11 cellular contexts compared by ENCODE assay signal in genomic region chr19:2039082-2039958, GRCh38. TPM values are rescaled to one million over a fixed set of nuclear protein-coding genes. Genes with fewer than 3 reads are reported as not detected.
A peak's percentile ranks its signal among the peaks of the same experiment; 100 is the strongest.
DNase-seq lines count a peak whose midpoint lies in the region; TF ChIP-seq lines count a peak whose summit lies in the region.
"Had no signal": no experiment of that assay in that cellular context is flagged by ENCODE, and none has a peak within 500 bp of the region (broad histone marks: within the 10 kb centered on the region; RNA-seq: fewer than 3 reads in every experiment).

No MANE protein-coding gene starts in this region.

- H3K9me2 ChIP-seq in Karpas-422 (replicated peaks; ENCODE audit: insufficient read depth, low read length) (no peaks in the 10 kb centered on the region), SK-N-SH (no peaks in the 10 kb centered on the region)

- no peak for DNase-seq in CD4-positive, alpha-beta memory T cell
- peak; percentile 62 for DNase-seq in Karpas-422
- no peak for DNase-seq in esophagus muscularis mucosa (ENCODE audit: extremely low spot score)
- peak; percentile 4 for DNase-seq in prostate gland (ENCODE audit: low spot score)
- no peak for DNase-seq in SKM-1 (lab: John Stamatoyannopoulos, UW; ENCODE audit: unreplicated experiment)
- no peak for DNase-seq in NAMALWA (ENCODE audit: low spot score)
- DNase-seq in SK-N-SH: no peak
- no peak for DNase-seq in Kasumi-1 (lab: John Stamatoyannopoulos, UW)
- DNase-seq: KBM-7; NCI-H2107; stimulated activated CD4-positive, alpha-beta T cell treated with anti-CD3 and anti-CD28 coated beads, Interleukin-12 subunit alpha, Interleukin-12 subunit beta, amount 100 ng/mL, for 4 hours had no signal

- peak overlapping the region; percentile 20 for H3K27ac ChIP-seq in CD4-positive, alpha-beta memory T cell (ENCODE audit: low read depth, low read length)
- H3K27ac ChIP-seq in Karpas-422 (ENCODE audit: low read length) (0 out of 2 replicates have a peak overlapping the region, but pooled peaks have one; percentile 93), esophagus muscularis mucosa (replicated peaks in 1 of 4) (peak overlapping the region; percentile 99 to 100 (median 100)), prostate gland (peak overlapping the region; percentile 58 to 100), SK-N-SH (ENCODE audit: low read depth in 2 of 2, low read length in 1 of 2) (no peak overlapping the region; a peak in 1 of 4 replicates)

- no peak for TF ChIP-seq RAD21 in SK-N-SH (IDR thresholded peaks at IDR 0.05; ENCODE audit: low read length)

- no peaks in the 10 kb centered on the region for H3K27me3 ChIP-seq in CD4-positive, alpha-beta memory T cell (ENCODE audit: insufficient read depth, low read length)
- H3K27me3 ChIP-seq in Karpas-422 (ENCODE audit: low read length) (no peaks in the 10 kb centered on the region), esophagus muscularis mucosa (no peaks in the 10 kb centered on the region), prostate gland (replicated peaks; ENCODE audit: insufficient read depth) (no peaks in the 10 kb centered on the region), SK-N-SH (ENCODE audit: insufficient read depth) (no peaks in the 10 kb centered on the region)

- WGBS in esophagus muscularis mucosa: 87% methylated on average over 24 of the region's 30 CpGs
- 77% methylated on average over 26 of the region's 30 CpGs for whole genome bisulfite sequencing in prostate gland
- WGBS in SK-N-SH (ENCODE audit: low lambda C conversion rate): 87% methylated on average over 16 of the region's 30 CpGs

- no peak for TF ChIP-seq EP300 in esophagus muscularis mucosa (IDR thresholded peaks at IDR 0.05)
- TF ChIP-seq EP300 in SK-N-SH (IDR thresholded peaks at IDR 0.05; ENCODE audit: borderline replicate concordance in 1 of 2, low read depth in 1 of 2, low read length in 1 of 2): no peak

- H3K9ac ChIP-seq in Karpas-422 (ENCODE audit: low read length) (no peak overlapping the region), SK-N-SH (no peak overlapping the region)

- H3K9me3 ChIP-seq in CD4-positive, alpha-beta memory T cell (ENCODE audit: control insufficient read depth in 1 of 2, low read length in 2 of 2): no peaks in the 10 kb centered on the region
- H3K9me3 ChIP-seq in Karpas-422 (ENCODE audit: low read length) (no peaks in the 10 kb centered on the region), esophagus muscularis mucosa (peaks cover 0 to 12% (median 8%) of the 10 kb centered on the region in 4 donors), prostate gland (no peaks in the 10 kb centered on the region), SK-N-SH (no peaks in the 10 kb centered on the region)

- TF ChIP-seq POLR2A in esophagus muscularis mucosa (IDR thresholded peaks at IDR 0.05; ENCODE audit: low read depth): no peak
- no peak for TF ChIP-seq POLR2A in prostate gland (IDR thresholded peaks at IDR 0.05)

- TF ChIP-seq CTCF in esophagus muscularis mucosa (IDR thresholded peaks at IDR 0.05) (no peak), prostate gland (IDR thresholded peaks at IDR 0.05) (no peak), SK-N-SH (IDR thresholded peaks at IDR 0.05) (no peak)

- H3F3A ChIP-seq in SK-N-SH (replicated peaks; ENCODE audit: insufficient read depth): peaks cover 8% of the 10 kb centered on the region

- no peaks in the 10 kb centered on the region for H3K27me3 Mint-ChIP-seq in CD4-positive, alpha-beta memory T cell

- POLR2A ChIA-PET in CD4-positive, alpha-beta memory T cell (lab: Charles Lee; ENCODE audit: partially characterized antibody): interaction anchor here (0.7 to 8.4 kb wide), 7 partner anchors 8 to 46 kb away, joined by 3 to 124 read pairs (median 6); partner anchors contain the start of gene MKNK2
- POLR2A ChIA-PET in SK-N-SH (lab: Yijun Ruan, JAX): interaction anchor here (1.3 to 1.5 kb wide), 2 partner anchors 11 to 12 kb away, joined by 4 to 5 read pairs; no protein-coding TSS in a partner anchor

- intact Hi-C loops in CD4-positive, alpha-beta memory T cell (cut with micrococcal nuclease): no loop called here
- intact Hi-C loops in esophagus muscularis mucosa (cut with DNase I): no loop called here
- intact Hi-C loops in prostate gland (cut with DNase I): no loop called here

- peaks cover 43% of the 10 kb centered on the region for H3K4me1 ChIP-seq in CD4-positive, alpha-beta memory T cell (ENCODE audit: insufficient read depth, low read length)
- H3K4me1 ChIP-seq in Karpas-422 (ENCODE audit: low read length) (peaks cover 73% of the 10 kb centered on the region), esophagus muscularis mucosa (peaks cover 47 to 75% (median 70%) of the 10 kb centered on the region in 4 donors), prostate gland (replicated peaks) (peaks cover 27% of the 10 kb centered on the region), SK-N-SH (ENCODE audit: control insufficient read depth in 1 of 2, insufficient read depth in 2 of 2, low read depth in 1 of 2, low read length in 1 of 2) (peaks cover 8 to 30% of the 10 kb centered on the region in 2 experiments; a peak in 3 of 4 replicates)

- CTCF ChIA-PET in CD4-positive, alpha-beta memory T cell (lab: Charles Lee; ENCODE audit: partially characterized antibody): interaction anchor here (1.3 kb wide), 1 partner anchor 20 kb away, joined by 3 read pairs; no protein-coding TSS in a partner anchor
- CTCF ChIA-PET in SK-N-SH (lab: Yijun Ruan, JAX): interaction anchor here (0.6 to 1.5 kb wide), 4 partner anchors 13 to 31 kb away, joined by 3 to 4 read pairs (median 4); no protein-coding TSS in a partner anchor

- no peak overlapping the region for H2AFZ ChIP-seq in Karpas-422 (ENCODE audit: low read length)
- no peak overlapping the region for H2AFZ ChIP-seq in SK-N-SH (ENCODE audit: low read depth)

- H3K4me3 ChIP-seq in CD4-positive, alpha-beta memory T cell (ENCODE audit: low read length in 2 of 2): no peak overlapping the region
- H3K4me3 ChIP-seq in Karpas-422 (ENCODE audit: low read length) (no peak overlapping the region), esophagus muscularis mucosa (no peak overlapping the region), prostate gland (no peak overlapping the region), SK-N-SH (ENCODE audit: low read depth in 2 of 2, low read length in 1 of 2) (no peak overlapping the region)

- no peak overlapping the region for H3K4me2 ChIP-seq in Karpas-422 (ENCODE audit: low read depth, low read length, poor library complexity, severe bottlenecking)
- no peak overlapping the region for H3K4me2 ChIP-seq in SK-N-SH

- peak overlapping the region; percentile 51 to 92 (median 72) for H3K27ac Mint-ChIP-seq in CD4-positive, alpha-beta memory T cell

- peaks cover 0 to 4% (median 0%) of the 10 kb centered on the region in 8 donors for H3K9me3 Mint-ChIP-seq in CD4-positive, alpha-beta memory T cell

- peaks cover 0 to 32% of the 10 kb centered on the region in 2 donors for H3K36me3 Mint-ChIP-seq in CD4-positive, alpha-beta memory T cell

- H4K20me1 ChIP-seq in Karpas-422 (ENCODE audit: insufficient read depth, low read depth, low read length): peaks cover 30% of the 10 kb centered on the region
- peaks cover 19% of the 10 kb centered on the region for H4K20me1 ChIP-seq in SK-N-SH (ENCODE audit: insufficient read depth)

- H3K79me2 ChIP-seq in Karpas-422 (ENCODE audit: low read length): no peaks in the 10 kb centered on the region
- no peaks in the 10 kb centered on the region for H3K79me2 ChIP-seq in SK-N-SH (ENCODE audit: insufficient read depth)

- peak overlapping the region in 1 of 8 donors; percentile 13 for H3K4me3 Mint-ChIP-seq in CD4-positive, alpha-beta memory T cell

- H3K4me1 Mint-ChIP-seq in CD4-positive, alpha-beta memory T cell: peaks cover 7 to 51% (median 24%) of the 10 kb centered on the region in 4 donors

- peaks cover 44% of the 10 kb centered on the region for H3K36me3 ChIP-seq in CD4-positive, alpha-beta memory T cell (ENCODE audit: insufficient read depth, low read length)
- H3K36me3 ChIP-seq in Karpas-422 (ENCODE audit: insufficient read depth, low read length) (peaks cover 33% of the 10 kb centered on the region), esophagus muscularis mucosa (peaks cover 37 to 61% (median 57%) of the 10 kb centered on the region in 4 donors), prostate gland (peaks cover 9 to 19% of the 10 kb centered on the region in 2 donors), SK-N-SH (replicated peaks in 1 of 2; ENCODE audit: control insufficient read depth in 1 of 2, insufficient read depth in 2 of 2, low read length in 1 of 2) (peaks cover 7 to 51% of the 10 kb centered on the region in 2 experiments)

RNA-seq across cellular contexts. Expression of gene MKNK2, which starts 11.7 kb away (rescaled TPM):
- 100 to 1,000 TPM; 194 to 195 TPM for total RNA-seq in CD4-positive, alpha-beta memory T cell
- 10 to 100 TPM; 24.1 to 63.9 TPM for polyA plus RNA-seq in CD4-positive, alpha-beta memory T cell
- total RNA-seq in Karpas-422 (2014; rRNA removed; shearing (Covaris generic); ENCODE audit: low replicate concordance): 526 and 862 TPM in 2 replicates
- total RNA-seq in esophagus muscularis mucosa: 100 to 1,000 TPM; 113 to 267 (median 193) TPM
- 100 to 1,000 TPM; 141 to 189 TPM for total RNA-seq in prostate gland
- 58.9 and 65.4 TPM in 2 replicates for polyA plus RNA-seq in SK-N-SH (2012; rRNA removed)
- polyA plus RNA-seq in SK-N-SH (2012; cell fraction: cytosol; rRNA removed): 32.5 and 45.8 TPM in 2 replicates
- 109 and 141 TPM in 2 replicates for polyA plus RNA-seq in SK-N-SH (2012; cell fraction: nucleus; rRNA removed)

RNA-seq across cellular contexts. Expression of gene BTBD2, which starts 23.8 kb away (rescaled TPM):
- 10 to 100 TPM; 52.2 to 59.4 TPM for total RNA-seq in CD4-positive, alpha-beta memory T cell
- 1 to 10 TPM; 2.8 to 6.6 TPM for polyA plus RNA-seq in CD4-positive, alpha-beta memory T cell
- 66.8 and 112 TPM in 2 replicates for total RNA-seq in Karpas-422 (2014; rRNA removed; shearing (Covaris generic); ENCODE audit: low replicate concordance)
- total RNA-seq in esophagus muscularis mucosa: 100 to 1,000 TPM in 1 of 4 donors, 10 to 100 TPM in 3; 52.8 to 137 (median 77.1) TPM
- 100 to 1,000 TPM; 116 to 136 TPM for total RNA-seq in prostate gland
- polyA plus RNA-seq in SK-N-SH (2012; rRNA removed): 54.4 and 66.8 TPM in 2 replicates
- polyA plus RNA-seq in SK-N-SH (2012; cell fraction: cytosol; rRNA removed): 21.2 and 45.9 TPM in 2 replicates
- 64.3 and 71.6 TPM in 2 replicates for polyA plus RNA-seq in SK-N-SH (2012; cell fraction: nucleus; rRNA removed)

RNA-seq across cellular contexts. Expression of gene MOB3A, which starts 56.8 kb away (rescaled TPM):
- total RNA-seq in CD4-positive, alpha-beta memory T cell: 100 to 1,000 TPM; 130 to 135 TPM
- polyA plus RNA-seq in CD4-positive, alpha-beta memory T cell: 100 to 1,000 TPM in 1 of 2 donors, 10 to 100 TPM in 1; 29.6 to 114 TPM
- total RNA-seq in Karpas-422 (2014; rRNA removed; shearing (Covaris generic); ENCODE audit: low replicate concordance): 153 and 219 TPM in 2 replicates
- 10 to 100 TPM; 43.6 to 85.2 (median 56.3) TPM for total RNA-seq in esophagus muscularis mucosa
- total RNA-seq in prostate gland: 10 to 100 TPM; 40.1 to 43.5 TPM
- polyA plus RNA-seq in SK-N-SH (2012; rRNA removed): 21.4 and 24.1 TPM in 2 replicates
- 10.3 and 14.6 TPM in 2 replicates for polyA plus RNA-seq in SK-N-SH (2012; cell fraction: cytosol; rRNA removed)
- polyA plus RNA-seq in SK-N-SH (2012; cell fraction: nucleus; rRNA removed): 18.1 and 18.8 TPM in 2 replicates

RNA-seq across cellular contexts. Expression of gene IZUMO4, which starts 57.4 kb away (rescaled TPM):
- total RNA-seq in CD4-positive, alpha-beta memory T cell: 10 to 100 TPM; 18.6 to 22.1 TPM
- 1 to 10 TPM in 1 of 2 donors, under 1 TPM in 1; 0.84 to 1.2 TPM for polyA plus RNA-seq in CD4-positive, alpha-beta memory T cell
- total RNA-seq in Karpas-422 (2014; rRNA removed; shearing (Covaris generic); ENCODE audit: low replicate concordance): 285 and 487 TPM in 2 replicates
- 1 to 10 TPM; 1.9 to 6.0 (median 3.9) TPM for total RNA-seq in esophagus muscularis mucosa
- total RNA-seq in prostate gland: 10 to 100 TPM; 11.8 to 50.2 TPM
- 4.6 and 10.3 TPM in 2 replicates for polyA plus RNA-seq in SK-N-SH (2012; rRNA removed)
- 1.0 and 1.1 TPM in 2 replicates for polyA plus RNA-seq in SK-N-SH (2012; cell fraction: cytosol; rRNA removed)
- 72.7 and 86.9 TPM in 2 replicates for polyA plus RNA-seq in SK-N-SH (2012; cell fraction: nucleus; rRNA removed)

Comparison
In these comparisons a context has a peak if more than half of its experiments do, and no peak if none do; other contexts are left out.
1. DNase-seq: peak in Karpas-422 (single experiment) and prostate gland (single experiment); none in CD4-positive, alpha-beta memory T cell (0 of 5), esophagus muscularis mucosa (single experiment), SKM-1 (single experiment), NAMALWA (single experiment), SK-N-SH (single experiment) and Kasumi-1 (0 of 2).
2. H3K27ac ChIP-seq: peak in CD4-positive, alpha-beta memory T cell (single experiment), Karpas-422 (single experiment), esophagus muscularis mucosa (4 of 4) and prostate gland (2 of 2); none in SK-N-SH (0 of 2).